Comparison of ENCODE assay signal across 9 cellular contexts in genomic region chr4:147843162-147843561, GRCh38.
DNase-seq lines count a peak whose midpoint lies in the region; ATAC-seq and TF ChIP-seq lines count a peak whose summit lies in the region.
"Had no signal": no experiment of that assay in that cellular context is flagged by ENCODE, and none has a peak within 500 bp of the region (broad histone marks: within the 10 kb centered on the region; RNA-seq: fewer than 3 reads in every experiment).

No MANE protein-coding gene starts in this region.

- no peak overlapping the region for H3K4me3 ChIP-seq in OCI-LY1 (ENCODE audit: low read depth, low read length, poor library complexity, severe bottlenecking)

- no peak overlapping the region for H3K4me2 ChIP-seq in OCI-LY1 (ENCODE audit: low read length)

- no peak overlapping the region for H3K9ac ChIP-seq in OCI-LY1 (ENCODE audit: low read length)

- H3K27ac ChIP-seq in OCI-LY1 (ENCODE audit: low read depth, low read length, poor library complexity, severe bottlenecking): no peak overlapping the region

- in situ Hi-C loops in Caki2 (cut with HindIII; ENCODE audit: low pct_unique_long_range_greater_than_20kb, low sequenced_read_pairs): no loop called here

- ATAC-seq in GM18907 (IDR thresholded peaks at IDR 0.05; ENCODE audit: unreplicated experiment): peak; percentile 51
- ATAC-seq in HG03108 (IDR thresholded peaks at IDR 0.05; ENCODE audit: unreplicated experiment): no peak

- H3K9me3 ChIP-seq in OCI-LY1 (ENCODE audit: low read length): no peaks in the 10 kb centered on the region

- no peaks in the 10 kb centered on the region for H3K9me2 ChIP-seq in OCI-LY1 (ENCODE audit: low read depth, low read length)

- no peaks in the 10 kb centered on the region for H3K36me3 ChIP-seq in OCI-LY1 (ENCODE audit: insufficient read depth, low read length)

- DNase-seq in Caki2 (ENCODE audit: low read depth): peak; percentile 32
- peak; percentile 40 for DNase-seq in kidney tubule cell (ENCODE audit: low spot score)
- DNase-seq in activated naive CD4-positive, alpha-beta T cell treated with Interleukin-2 at 50 U/mL for 16 hours: no peak
- DNase-seq in NCI-H187 treated with DMSO at 0.1 percent for 48 hours (lab: John Stamatoyannopoulos, UW): no peak
- DNase-seq in activated CD4-positive, alpha-beta T cell treated with anti-CD3 and anti-CD28 coated beads for 1 hour: no peak
- DNase-seq: NCI-H524 treated with DMSO at 0.1 percent for 48 hours had no signal

- H4K20me1 ChIP-seq in OCI-LY1 (ENCODE audit: insufficient read depth, low read length): no peaks in the 10 kb centered on the region

- no peaks in the 10 kb centered on the region for H3K27me3 ChIP-seq in OCI-LY1 (ENCODE audit: insufficient read depth, low read length)

- H3K79me2 ChIP-seq in OCI-LY1 (ENCODE audit: insufficient read depth, low read length): no peaks in the 10 kb centered on the region

- TF ChIP-seq CTCF in OCI-LY1 (IDR thresholded peaks at IDR 0.05; ENCODE audit: low read length): peak; percentile 23

- H2AFZ ChIP-seq in OCI-LY1 (ENCODE audit: low read length): no peak overlapping the region

- H3F3A ChIP-seq in OCI-LY1 (ENCODE audit: insufficient read depth, low read length): no peaks in the 10 kb centered on the region

- H3K4me1 ChIP-seq in OCI-LY1 (ENCODE audit: insufficient read depth, low read length, severe bottlenecking): no peaks in the 10 kb centered on the region

Comparison
In these comparisons a context has a peak if more than half of its experiments do, and no peak if none do; other contexts are left out.
1. DNase-seq: peak in Caki2 (single experiment) and kidney tubule cell (single experiment); none in activated naive CD4-positive, alpha-beta T cell treated with Interleukin-2 at 50 U/mL for 16 hours (single experiment), NCI-H187 treated with DMSO at 0.1 percent for 48 hours (single experiment) and activated CD4-positive, alpha-beta T cell treated with anti-CD3 and anti-CD28 coated beads for 1 hour (single experiment).